ENCODE assay signal across 1 cellular context in genomic region chr5:172890659-172891058, GRCh38.
TF ChIP-seq lines count a peak whose summit lies in the region.

No MANE protein-coding gene starts in this region.

TF ChIP-seq in K562, 482 proteins besides CTCF, POLR2A, EP300 and RAD21 (continued from another document):
- TF ChIP-seq TFE3 (CRISPR knock-in tag; IDR thresholded peaks at IDR 0.05) = no peak
- no peak for TF ChIP-seq NR0B1 (IDR thresholded peaks at IDR 0.05; ENCODE audit: partially characterized antibody)
- TF ChIP-seq ZFP30 (CRISPR knock-in tag; IDR thresholded peaks at IDR 0.05; ENCODE audit: borderline replicate concordance) = no peak
- TF ChIP-seq CREBBP (IDR thresholded peaks at IDR 0.05; ENCODE audit: low read depth, low read length) = no peak
- no peak for TF ChIP-seq NR4A1 (CRISPR knock-in tag; IDR thresholded peaks at IDR 0.05)
- no peak for TF ChIP-seq NR4A1 (tag; IDR thresholded peaks at IDR 0.05)
- TF ChIP-seq NCOA1 (IDR thresholded peaks at IDR 0.05; ENCODE audit: low read depth) = no peak
- TF ChIP-seq THRA (IDR thresholded peaks at IDR 0.05) = no peak
- TF ChIP-seq, protein P1, sequence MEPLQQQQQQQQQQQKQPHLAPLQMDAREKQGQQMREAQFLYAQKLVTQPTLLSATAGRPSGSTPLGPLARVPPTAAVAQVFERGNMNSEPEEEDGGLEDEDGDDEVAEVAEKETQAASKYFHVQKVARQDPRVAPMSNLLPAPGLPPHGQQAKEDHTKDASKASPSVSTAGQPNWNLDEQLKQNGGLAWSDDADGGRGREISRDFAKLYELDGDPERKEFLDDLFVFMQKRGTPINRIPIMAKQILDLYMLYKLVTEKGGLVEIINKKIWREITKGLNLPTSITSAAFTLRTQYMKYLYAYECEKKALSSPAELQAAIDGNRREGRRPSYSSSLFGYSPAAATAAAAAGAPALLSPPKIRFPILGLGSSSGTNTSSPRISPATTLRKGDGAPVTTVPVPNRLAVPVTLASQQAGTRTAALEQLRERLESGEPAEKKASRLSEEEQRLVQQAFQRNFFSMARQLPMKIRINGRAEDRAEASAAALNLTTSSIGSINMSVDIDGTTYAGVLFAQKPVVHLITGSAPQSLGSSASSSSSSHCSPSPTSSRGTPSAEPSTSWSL (CRISPR knock-in tag; IDR thresholded peaks at IDR 0.05; ENCODE audit: borderline replicate concordance) = no peak
TF ChIP-seq in K562: peak in this region for 0.
